In the genomic region with DNA sequence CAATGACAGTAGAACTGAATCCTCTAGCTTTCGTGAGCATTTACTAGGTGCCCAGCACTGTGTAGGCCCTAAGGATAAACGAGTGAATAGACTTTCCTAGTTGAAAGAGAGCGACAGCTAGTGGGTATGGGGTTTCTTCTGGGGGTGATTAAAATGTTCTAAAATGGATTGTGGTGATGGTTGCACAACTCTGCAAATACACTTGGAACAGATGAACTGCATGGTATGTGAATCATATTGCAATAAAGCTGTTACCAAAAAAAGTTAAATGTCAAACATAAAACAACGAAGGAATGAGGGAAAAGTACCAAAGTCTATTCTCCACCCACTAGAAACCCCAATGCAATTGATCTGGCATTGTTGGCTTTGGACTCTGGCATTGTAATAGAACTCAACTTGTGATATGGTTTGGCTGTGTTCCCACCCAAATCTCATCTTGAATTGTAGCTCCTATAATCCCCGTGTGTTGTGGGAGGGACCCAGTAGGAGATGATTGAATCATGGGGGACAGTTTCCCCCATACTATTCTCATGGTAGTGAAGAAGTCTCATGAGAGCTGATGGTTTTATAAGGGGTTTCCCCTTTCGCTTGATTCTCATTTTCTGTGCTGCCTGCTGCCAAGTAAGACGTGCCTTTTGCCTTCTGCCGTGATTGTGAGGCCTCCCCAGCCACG, we compare ENCODE assay signal across 1 cellular context.
TF ChIP-seq lines count a peak whose summit lies in the region.

No MANE protein-coding gene starts in this region.

TF ChIP-seq in liver, 16 proteins besides CTCF, POLR2A, EP300 and RAD21 (continued from another document):
- TF ChIP-seq, protein P1, sequence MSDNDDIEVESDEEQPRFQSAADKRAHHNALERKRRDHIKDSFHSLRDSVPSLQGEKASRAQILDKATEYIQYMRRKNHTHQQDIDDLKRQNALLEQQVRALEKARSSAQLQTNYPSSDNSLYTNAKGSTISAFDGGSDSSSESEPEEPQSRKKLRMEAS (IDR thresholded peaks at IDR 0.05), result peak; percentile 14
- TF ChIP-seq NR2F2 (IDR thresholded peaks at IDR 0.05) (peak; percentile 12), JUND (IDR thresholded peaks at IDR 0.05) (peak in 1 of 2 donors; percentile 48), SP1 (IDR thresholded peaks at IDR 0.05) (peak; percentile 68), HNF4A (conservative IDR thresholded peaks at IDR 0.05) (peak; percentile 80 to 83), GABPA (IDR thresholded peaks at IDR 0.05 in 1 of 2, conservative IDR thresholded peaks at IDR 0.05 in 1 of 2) (no peak)
- TF ChIP-seq, protein P2, sequence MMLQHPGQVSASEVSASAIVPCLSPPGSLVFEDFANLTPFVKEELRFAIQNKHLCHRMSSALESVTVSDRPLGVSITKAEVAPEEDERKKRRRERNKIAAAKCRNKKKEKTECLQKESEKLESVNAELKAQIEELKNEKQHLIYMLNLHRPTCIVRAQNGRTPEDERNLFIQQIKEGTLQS (IDR thresholded peaks at IDR 0.05), result no peak
- TF ChIP-seq, protein P3, sequence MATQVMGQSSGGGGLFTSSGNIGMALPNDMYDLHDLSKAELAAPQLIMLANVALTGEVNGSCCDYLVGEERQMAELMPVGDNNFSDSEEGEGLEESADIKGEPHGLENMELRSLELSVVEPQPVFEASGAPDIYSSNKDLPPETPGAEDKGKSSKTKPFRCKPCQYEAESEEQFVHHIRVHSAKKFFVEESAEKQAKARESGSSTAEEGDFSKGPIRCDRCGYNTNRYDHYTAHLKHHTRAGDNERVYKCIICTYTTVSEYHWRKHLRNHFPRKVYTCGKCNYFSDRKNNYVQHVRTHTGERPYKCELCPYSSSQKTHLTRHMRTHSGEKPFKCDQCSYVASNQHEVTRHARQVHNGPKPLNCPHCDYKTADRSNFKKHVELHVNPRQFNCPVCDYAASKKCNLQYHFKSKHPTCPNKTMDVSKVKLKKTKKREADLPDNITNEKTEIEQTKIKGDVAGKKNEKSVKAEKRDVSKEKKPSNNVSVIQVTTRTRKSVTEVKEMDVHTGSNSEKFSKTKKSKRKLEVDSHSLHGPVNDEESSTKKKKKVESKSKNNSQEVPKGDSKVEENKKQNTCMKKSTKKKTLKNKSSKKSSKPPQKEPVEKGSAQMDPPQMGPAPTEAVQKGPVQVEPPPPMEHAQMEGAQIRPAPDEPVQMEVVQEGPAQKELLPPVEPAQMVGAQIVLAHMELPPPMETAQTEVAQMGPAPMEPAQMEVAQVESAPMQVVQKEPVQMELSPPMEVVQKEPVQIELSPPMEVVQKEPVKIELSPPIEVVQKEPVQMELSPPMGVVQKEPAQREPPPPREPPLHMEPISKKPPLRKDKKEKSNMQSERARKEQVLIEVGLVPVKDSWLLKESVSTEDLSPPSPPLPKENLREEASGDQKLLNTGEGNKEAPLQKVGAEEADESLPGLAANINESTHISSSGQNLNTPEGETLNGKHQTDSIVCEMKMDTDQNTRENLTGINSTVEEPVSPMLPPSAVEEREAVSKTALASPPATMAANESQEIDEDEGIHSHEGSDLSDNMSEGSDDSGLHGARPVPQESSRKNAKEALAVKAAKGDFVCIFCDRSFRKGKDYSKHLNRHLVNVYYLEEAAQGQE (IDR thresholded peaks at IDR 0.05), result no peak
